ENCODE assay signal across 21 cellular contexts in the genomic region with DNA sequence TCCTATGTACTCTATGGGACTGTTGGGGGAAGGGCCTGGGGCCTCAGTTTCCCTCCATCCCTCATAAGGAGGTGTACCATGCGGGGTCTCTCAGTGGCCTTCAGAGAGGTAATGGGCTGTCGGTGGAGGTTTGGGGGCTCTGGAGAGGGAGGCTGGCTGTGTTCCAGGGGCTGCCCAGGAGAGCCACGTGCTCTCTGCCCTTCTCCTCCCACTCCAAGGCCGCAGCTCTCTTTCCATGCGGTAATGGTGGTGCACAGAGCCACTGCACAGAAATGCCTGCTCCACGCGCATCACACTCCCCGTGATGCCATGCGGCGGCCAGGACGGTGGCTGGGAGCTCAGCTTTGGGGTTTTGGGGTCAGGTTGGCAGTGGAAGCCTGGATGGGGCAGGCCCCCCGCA.
DNase-seq lines count a peak whose midpoint lies in the region; ATAC-seq and TF ChIP-seq lines count a peak whose summit lies in the region.
"Had no signal": no experiment of that assay in that cellular context is flagged by ENCODE, and none has a peak within 500 bp of the region (broad histone marks: within the 10 kb centered on the region; RNA-seq: fewer than 3 reads in every experiment).

No MANE protein-coding gene starts in this region.

- H3K27ac ChIP-seq in heart left ventricle: peak overlapping the region in 3 of 12 donors; percentile 9 to 47 (median 31)
- H3K27ac ChIP-seq in suprapubic skin: peak overlapping the region; percentile 72

- TF ChIP-seq POLR2A in heart left ventricle (IDR thresholded peaks at IDR 0.05) (no peak), suprapubic skin (IDR thresholded peaks at IDR 0.05) (no peak)

- H3K4me1 ChIP-seq in heart left ventricle: peaks cover 0 to 62% (median 15%) of the 10 kb centered on the region in 12 donors
- peaks cover 82% of the 10 kb centered on the region for H3K4me1 ChIP-seq in suprapubic skin

- peaks cover 0 to 74% (median 28%) of the 10 kb centered on the region in 9 donors for H3K36me3 ChIP-seq in heart left ventricle
- H3K36me3 ChIP-seq in suprapubic skin: peaks cover 63% of the 10 kb centered on the region

- intact Hi-C loops in heart left ventricle (cut with DNase I): no loop called here

- H3K9me3 ChIP-seq in heart left ventricle (no peaks in the 10 kb centered on the region), suprapubic skin (no peaks in the 10 kb centered on the region)

- peaks cover 12% of the 10 kb centered on the region for H3K4me1 Mint-ChIP-seq in nephron
- H3K4me1 Mint-ChIP-seq: activated CD4-positive, alpha-beta T cell treated with anti-CD3 and anti-CD28 coated beads for 36 hours; CD8-positive, alpha-beta memory T cell; memory B cell had no signal

- peak in 3 of 4 donors; percentile 4 to 45 (median 21) for ATAC-seq in heart left ventricle
- no peak for ATAC-seq in HG03439 (IDR thresholded peaks at IDR 0.05; ENCODE audit: unreplicated experiment)
- ATAC-seq in GM21825 (IDR thresholded peaks at IDR 0.05; ENCODE audit: unreplicated experiment): no peak
- ATAC-seq: activated CD4-positive, alpha-beta T cell treated with anti-CD3 and anti-CD28 coated beads for 36 hours; natural killer cell treated with Interleukin-12 subunit alpha and Interleukin-12 subunit beta and Interleukin-15 and Interleukin-18, amount 100 ng/mL, for 72 hours had no signal

- H3K4me3 ChIP-seq in heart left ventricle (no peak overlapping the region), suprapubic skin (no peak overlapping the region)

- peak overlapping the region in 2 of 3 experiments; percentile 48 to 69 for H3K27ac Mint-ChIP-seq in nephron
- H3K27ac Mint-ChIP-seq: activated CD4-positive, alpha-beta T cell treated with anti-CD3 and anti-CD28 coated beads for 36 hours; CD8-positive, alpha-beta memory T cell; memory B cell; natural killer cell treated with Interleukin-12 subunit alpha and Interleukin-12 subunit beta and Interleukin-15 and Interleukin-18, amount 100 ng/mL, for 72 hours had no signal

- TF ChIP-seq EP300 in suprapubic skin (IDR thresholded peaks at IDR 0.05): no peak

- peaks cover 6% of the 10 kb centered on the region for H3K36me3 Mint-ChIP-seq in nephron (ENCODE audit: low read depth)
- H3K36me3 Mint-ChIP-seq: natural killer cell treated with Interleukin-12 subunit alpha and Interleukin-12 subunit beta and Interleukin-15 and Interleukin-18, amount 100 ng/mL, for 72 hours had no signal

- DNase-seq in SW480 (ENCODE audit: low spot score): peak; percentile 53
- DNase-seq in heart left ventricle: no peak
- DNase-seq in suprapubic skin (ENCODE audit: low spot score in 2 of 2): no peak
- DNase-seq in hippocampal formation (lab: John Stamatoyannopoulos, UW): no peak
- DNase-seq in epidermal melanocyte (ENCODE audit: insufficient read length, low spot score): no peak
- DNase-seq: activated CD4-positive, alpha-beta T cell treated with anti-CD3 and anti-CD28 coated beads for 36 hours; activated effector memory CD4-positive, alpha-beta T cell treated with Interleukin-2 at 50 U/mL for 16 hours; amniotic stem cell; CD8-positive, alpha-beta memory T cell; central memory CD4-positive, alpha-beta T cell; DND-41; glutamatergic neuron; KG1; NCI-H1048; NCI-H2029; SW 1271 had no signal

- TF ChIP-seq CTCF in heart left ventricle (IDR thresholded peaks at IDR 0.05): no peak
- no peak for TF ChIP-seq CTCF in nephron (IDR thresholded peaks at IDR 0.05; ENCODE audit: unreplicated experiment in 3 of 3)
- no peak for TF ChIP-seq CTCF in suprapubic skin (IDR thresholded peaks at IDR 0.05)

- H3K27me3 Mint-ChIP-seq in nephron (ENCODE audit: low read depth): no peaks in the 10 kb centered on the region
- H3K27me3 Mint-ChIP-seq: activated CD4-positive, alpha-beta T cell treated with anti-CD3 and anti-CD28 coated beads for 36 hours; CD8-positive, alpha-beta memory T cell; memory B cell; natural killer cell treated with Interleukin-12 subunit alpha and Interleukin-12 subunit beta and Interleukin-15 and Interleukin-18, amount 100 ng/mL, for 72 hours had no signal

- no peaks in the 10 kb centered on the region for H3K9me3 Mint-ChIP-seq in nephron
- H3K9me3 Mint-ChIP-seq: CD8-positive, alpha-beta memory T cell; memory B cell; natural killer cell treated with Interleukin-12 subunit alpha and Interleukin-12 subunit beta and Interleukin-15 and Interleukin-18, amount 100 ng/mL, for 72 hours had no signal

- H3K4me3 Mint-ChIP-seq in nephron: no peak overlapping the region
- H3K4me3 Mint-ChIP-seq: activated CD4-positive, alpha-beta T cell treated with anti-CD3 and anti-CD28 coated beads for 36 hours; CD8-positive, alpha-beta memory T cell; memory B cell; natural killer cell treated with Interleukin-12 subunit alpha and Interleukin-12 subunit beta and Interleukin-15 and Interleukin-18, amount 100 ng/mL, for 72 hours had no signal

- 60 to 83% (median 65%) methylated on average over 6 to 12 of the region's 12 CpGs for WGBS in heart left ventricle, 4 donors
- 67% methylated on average over 2 of the region's 12 CpGs for whole genome bisulfite sequencing in suprapubic skin

- H3K27me3 ChIP-seq in heart left ventricle (no peaks in the 10 kb centered on the region), suprapubic skin (no peaks in the 10 kb centered on the region)

Comparison
In these comparisons a context has a peak if more than half of its experiments do, and no peak if none do; other contexts are left out.
1. ATAC-seq: peak in heart left ventricle (3 of 4); none in HG03439 (single experiment) and GM21825 (single experiment).